Comparison of ENCODE assay signal across 19 cellular contexts in genomic region chr1:116321766-116322175, GRCh38. TPM values are rescaled to one million over a fixed set of nuclear protein-coding genes. Genes with fewer than 3 reads are reported as not detected.
DNase-seq lines count a peak whose midpoint lies in the region; ATAC-seq and TF ChIP-seq lines count a peak whose summit lies in the region.
"Had no signal": no experiment of that assay in that cellular context is flagged by ENCODE, and none has a peak within 500 bp of the region (broad histone marks: within the 10 kb centered on the region; RNA-seq: fewer than 3 reads in every experiment).

No MANE protein-coding gene starts in this region.

- no peaks in the 10 kb centered on the region for H3K36me3 Mint-ChIP-seq in T-helper 1 cell treated with Interleukin-12 subunit alpha and Interleukin-12 subunit beta and Interleukin-4 antibody, amounts not matched to agents 30 μg/mL and 1 μg/mL, for 36 hours (ENCODE audit: low read depth)
- H3K36me3 Mint-ChIP-seq: activated naive CD4-positive, alpha-beta T cell treated with anti-CD3 and anti-CD28 coated beads, Interleukin-2, amount 50 U/mL, for 72 hours; neural progenitor cell had no signal

- DNase-seq in NCI-H2081 (lab: John Stamatoyannopoulos, UW): peak; percentile 12 to 53
- DNase-seq in NCI-H2081 treated with DMSO at 0.1 percent for 48 hours (lab: John Stamatoyannopoulos, UW): no peak
- peak; percentile 65 for DNase-seq in NCI-H146 treated with DMSO at 0.1 percent for 48 hours (lab: John Stamatoyannopoulos, UW; ENCODE audit: unreplicated experiment)
- DNase-seq in lower lobe of right lung: no peak
- DNase-seq in NCI-H2196 treated with DMSO at 0.1 percent for 48 hours (lab: John Stamatoyannopoulos, UW; ENCODE audit: unreplicated experiment): no peak
- no peak for DNase-seq in foreskin keratinocyte
- DNase-seq: activated CD4-positive, CD25-positive, alpha-beta regulatory T cell; activated CD8-positive, alpha-beta memory T cell treated with anti-CD3 and anti-CD28 coated beads, Interleukin-2, amount 50 U/mL, for 4 hours; dorsolateral prefrontal cortex; head of caudate nucleus; mesendoderm; NCI-H1694 treated with DMSO at 0.1 percent for 48 hours had no signal

- H3K9me3 Mint-ChIP-seq in T-helper 1 cell treated with Interleukin-12 subunit alpha and Interleukin-12 subunit beta and Interleukin-4 antibody, amounts not matched to agents 30 μg/mL and 1 μg/mL, for 36 hours: no peaks in the 10 kb centered on the region
- H3K9me3 Mint-ChIP-seq: activated naive CD4-positive, alpha-beta T cell treated with anti-CD3 and anti-CD28 coated beads, Interleukin-2, amount 50 U/mL, for 72 hours; neural progenitor cell had no signal

- peaks cover 44% of the 10 kb centered on the region for H3K4me1 Mint-ChIP-seq in T-helper 1 cell treated with Interleukin-12 subunit alpha and Interleukin-12 subunit beta and Interleukin-4 antibody, amounts not matched to agents 30 μg/mL and 1 μg/mL, for 36 hours (ENCODE audit: low read depth)
- H3K4me1 Mint-ChIP-seq: neural progenitor cell had no signal

- H3K27me3 Mint-ChIP-seq in T-helper 1 cell treated with Interleukin-12 subunit alpha and Interleukin-12 subunit beta and Interleukin-4 antibody, amounts not matched to agents 30 μg/mL and 1 μg/mL, for 36 hours (ENCODE audit: low read depth): no peaks in the 10 kb centered on the region

- H3K27ac Mint-ChIP-seq in T-helper 1 cell treated with Interleukin-12 subunit alpha and Interleukin-12 subunit beta and Interleukin-4 antibody, amounts not matched to agents 30 μg/mL and 1 μg/mL, for 36 hours: peak overlapping the region; percentile 57
- H3K27ac Mint-ChIP-seq: neural progenitor cell had no signal

- H3K27ac ChIP-seq in lower lobe of right lung (no peak overlapping the region), foreskin keratinocyte (no peak overlapping the region)
- H3K27ac ChIP-seq: breast epithelium, C4-2B, dorsolateral prefrontal cortex, neural progenitor cell had no signal

- H3K27me3 ChIP-seq in lower lobe of right lung (ENCODE audit: low read depth) (no peaks in the 10 kb centered on the region), foreskin keratinocyte (no peaks in the 10 kb centered on the region)
- H3K27me3 ChIP-seq: breast epithelium, dorsolateral prefrontal cortex, neural progenitor cell had no signal

- H3K36me3 ChIP-seq in lower lobe of right lung: no peaks in the 10 kb centered on the region
- H3K36me3 ChIP-seq: breast epithelium, neural progenitor cell had no signal

- no peak overlapping the region for H3K4me3 ChIP-seq in lower lobe of right lung
- H3K4me3 ChIP-seq: breast epithelium, dorsolateral prefrontal cortex, GM12878, neural progenitor cell had no signal

- peak overlapping the region; percentile 25 for H3K4me3 Mint-ChIP-seq in T-helper 1 cell treated with Interleukin-12 subunit alpha and Interleukin-12 subunit beta and Interleukin-4 antibody, amounts not matched to agents 30 μg/mL and 1 μg/mL, for 36 hours
- H3K4me3 Mint-ChIP-seq: neural progenitor cell had no signal

- H3K4me1 ChIP-seq in lower lobe of right lung (peaks cover 4% of the 10 kb centered on the region), foreskin keratinocyte (no peaks in the 10 kb centered on the region)
- H3K4me1 ChIP-seq: neural progenitor cell had no signal

- intact Hi-C loops in lower lobe of right lung (cut with DNase I): no loop called here

- ATAC-seq in lower lobe of right lung: peak; percentile 56 to 78
- ATAC-seq in HG03565 (IDR thresholded peaks at IDR 0.05; ENCODE audit: unreplicated experiment): no peak
- no peak for ATAC-seq in foreskin keratinocyte
- ATAC-seq: GM12878 had no signal

- TF ChIP-seq CTCF in lower lobe of right lung (IDR thresholded peaks at IDR 0.05) (no peak), foreskin keratinocyte (conservative IDR thresholded peaks at IDR 0.05) (no peak)

- H3K9me3 ChIP-seq in lower lobe of right lung: no peaks in the 10 kb centered on the region
- H3K9me3 ChIP-seq: breast epithelium had no signal

RNA-seq across cellular contexts. Expression of gene ATP1A1, which starts 51.3 kb away (rescaled TPM):
- total RNA-seq in lower lobe of right lung (518 TPM), foreskin keratinocyte (141 and 174 TPM in 2 replicates)
- polyA plus RNA-seq in foreskin keratinocyte: 124 and 152 TPM in 2 replicates

Comparison
In these comparisons a context has a peak if more than half of its experiments do, and no peak if none do; other contexts are left out.
1. DNase-seq: peak in NCI-H2081 (2 of 2) and NCI-H146 treated with DMSO at 0.1 percent for 48 hours (single experiment); none in NCI-H2081 treated with DMSO at 0.1 percent for 48 hours (single experiment), lower lobe of right lung (single experiment), NCI-H2196 treated with DMSO at 0.1 percent for 48 hours (single experiment) and foreskin keratinocyte (0 of 2).
2. ATAC-seq: peak in lower lobe of right lung (2 of 2); none in HG03565 (single experiment) and foreskin keratinocyte (single experiment).